In the genomic region with DNA sequence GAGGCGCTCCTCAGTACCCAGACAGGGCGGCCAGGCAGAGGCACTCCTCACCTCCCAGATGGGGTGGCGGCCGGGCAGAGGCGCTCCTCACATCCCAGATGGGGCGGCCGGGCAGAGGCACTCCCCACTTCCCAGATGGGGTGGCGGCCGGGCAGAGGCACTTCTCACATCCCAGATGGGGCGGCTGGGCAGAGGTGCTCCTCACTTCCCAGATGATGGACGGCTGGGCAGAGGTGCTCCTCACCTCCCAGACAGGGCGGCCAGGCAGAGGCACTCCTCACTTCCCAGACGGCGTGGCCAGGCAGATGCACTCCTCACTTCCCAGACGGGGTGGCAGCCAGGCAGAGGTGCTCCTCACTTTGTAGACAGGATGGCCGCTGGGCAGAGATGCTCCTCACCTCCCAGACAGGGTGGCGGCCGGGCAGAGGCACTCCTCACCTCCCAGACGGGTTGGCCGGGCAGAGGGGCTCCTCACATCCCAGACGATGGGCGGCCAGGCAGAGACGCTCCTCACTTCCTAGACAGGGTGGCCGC, we compare ENCODE assay signal across 3 cellular contexts.
DNase-seq lines count a peak whose midpoint lies in the region; FAIRE-seq and TF ChIP-seq lines count a peak whose summit lies in the region.
"Not testable (repeated sequence)": the region's sequence is repeated elsewhere in the genome, so short reads cannot be mapped to it uniquely, and the experiment has no call there.

No MANE protein-coding gene starts in this region.

- intact Hi-C loops in kidney (cut with DNase I), result not testable (repeated sequence)

- not testable (repeated sequence) for H3K4me1 Mint-ChIP-seq in activated naive CD4-positive, alpha-beta T cell treated with anti-CD3 and anti-CD28 coated beads, Interleukin-2, amount 10 ng/mL, durations not matched to agents 7 days and 5 days

- H3K4me2 ChIP-seq in BLaER1, result not testable (repeated sequence)

- not testable (repeated sequence) for H3K4me3 Mint-ChIP-seq in activated naive CD4-positive, alpha-beta T cell treated with anti-CD3 and anti-CD28 coated beads, Interleukin-2, amount 10 ng/mL, durations not matched to agents 7 days and 5 days

- H3K27me3 ChIP-seq in BLaER1, result not testable (repeated sequence)

- not testable (repeated sequence) for H4K20me1 ChIP-seq in BLaER1

- not testable (repeated sequence) for DNase-seq in activated naive CD4-positive, alpha-beta T cell treated with anti-CD3 and anti-CD28 coated beads, Interleukin-2, amount 10 ng/mL, durations not matched to agents 7 days and 5 days
- DNase-seq in kidney, result peak; percentile 61

- H3K27me3 Mint-ChIP-seq in activated naive CD4-positive, alpha-beta T cell treated with anti-CD3 and anti-CD28 coated beads, Interleukin-2, amount 10 ng/mL, durations not matched to agents 7 days and 5 days, result not testable (repeated sequence)

- not testable (repeated sequence) for H3K27ac ChIP-seq in BLaER1; kidney (ENCODE audit: low read depth in 2 of 2, low read length in 2 of 2)

- peaks cover 75% of the 10 kb centered on the region for H3K9me3 ChIP-seq in BLaER1
- not testable (repeated sequence) for H3K9me3 ChIP-seq in kidney (ENCODE audit: control insufficient read depth in 1 of 2, low read length in 2 of 2)

- TF ChIP-seq CTCF in kidney (IDR thresholded peaks at IDR 0.05; ENCODE audit: borderline replicate concordance, extremely low read depth, insufficient read depth), result not testable (repeated sequence)

- H3K36me3 Mint-ChIP-seq in activated naive CD4-positive, alpha-beta T cell treated with anti-CD3 and anti-CD28 coated beads, Interleukin-2, amount 10 ng/mL, durations not matched to agents 7 days and 5 days, result not testable (repeated sequence)

- H3K4me3 ChIP-seq in BLaER1, result 0 out of 2 replicates have a peak overlapping the region, but pooled peaks have one; percentile 22
- not testable (repeated sequence) for H3K4me3 ChIP-seq in kidney (ENCODE audit: low read length in 2 of 2)

- H3K36me3 ChIP-seq in BLaER1; kidney (ENCODE audit: control insufficient read depth in 1 of 2, insufficient read depth in 2 of 2, low read length in 2 of 2): not testable (repeated sequence)

- not testable (repeated sequence) for FAIRE-seq in kidney (lab: Jason Lieb, UNC)

- H3K27ac Mint-ChIP-seq in activated naive CD4-positive, alpha-beta T cell treated with anti-CD3 and anti-CD28 coated beads, Interleukin-2, amount 10 ng/mL, durations not matched to agents 7 days and 5 days, result peak overlapping the region; percentile 45

- H3K9ac ChIP-seq in BLaER1; kidney (ENCODE audit: low read length in 2 of 2): not testable (repeated sequence)

- H3K9me3 Mint-ChIP-seq in activated naive CD4-positive, alpha-beta T cell treated with anti-CD3 and anti-CD28 coated beads, Interleukin-2, amount 10 ng/mL, durations not matched to agents 7 days and 5 days, result peaks cover 33% of the 10 kb centered on the region

- H3K4me1 ChIP-seq in BLaER1; kidney (ENCODE audit: control insufficient read depth in 1 of 2, insufficient read depth in 1 of 2, low read depth in 1 of 2, low read length in 2 of 2): not testable (repeated sequence)

- CTCF ChIA-PET in activated naive CD4-positive, alpha-beta T cell treated with anti-CD3 and anti-CD28 coated beads, Interleukin-2, amount 10 ng/mL, durations not matched to agents 7 days and 5 days (lab: Charles Lee), result not testable (repeated sequence)
